In genomic region chr13:55815458-55816033, GRCh38 we compare ENCODE assay signal across 17 cellular contexts.
"Had no signal": no experiment of that assay in that cellular context is flagged by ENCODE, and none has a peak within 500 bp of the region (broad histone marks: within the 10 kb centered on the region; RNA-seq: fewer than 3 reads in every experiment).

No MANE protein-coding gene starts in this region.

- H3K9me3 Mint-ChIP-seq: nephron had no signal

- H3K4me3 ChIP-seq: cardiac muscle cell, gastrocnemius medialis, heart right ventricle, psoas muscle, upper lobe of left lung had no signal

- H3K4me1 ChIP-seq: gastrocnemius medialis, heart right ventricle, psoas muscle, upper lobe of left lung had no signal

- H3K4me1 Mint-ChIP-seq: nephron; stimulated activated naive CD8-positive, alpha-beta T cell treated with anti-CD3 and anti-CD28 coated beads, Interleukin-15, amount 100 ng/mL, for 72 hours; WTC11 had no signal

- H3K9me3 ChIP-seq: gastrocnemius medialis, psoas muscle had no signal

- DNase-seq: activated CD4-positive, alpha-beta T cell treated with anti-CD3 and anti-CD28 coated beads for 4 hours; activated CD8-positive, alpha-beta T cell treated with anti-CD3 and anti-CD28 coated beads for 36 hours; activated gamma-delta T cell; activated T-cell treated with anti-CD3 and anti-CD28 coated beads, Interleukin-2, amount 50 U/mL, for 4 hours; erythroblast; gastrocnemius medialis; heart right ventricle; kidney; left ventricle myocardium superior; mesenchymal stem cell; psoas muscle; stimulated activated naive CD8-positive, alpha-beta T cell treated with anti-CD3 and anti-CD28 coated beads, Interleukin-15, amount 100 ng/mL, for 72 hours; upper lobe of left lung had no signal

- H3K36me3 Mint-ChIP-seq: activated naive CD4-positive, alpha-beta T cell treated with anti-CD3 and anti-CD28 coated beads, Interleukin-2, amount 50 U/mL, for 72 hours had no signal

- H3K27ac ChIP-seq: cardiac muscle cell, gastrocnemius medialis, heart right ventricle, psoas muscle, upper lobe of left lung had no signal

- H3K36me3 ChIP-seq: cardiac muscle cell, gastrocnemius medialis, heart right ventricle, upper lobe of left lung had no signal

- H3K27ac Mint-ChIP-seq: activated CD8-positive, alpha-beta T cell treated with anti-CD3 and anti-CD28 coated beads for 36 hours; activated naive CD4-positive, alpha-beta T cell treated with anti-CD3 and anti-CD28 coated beads, Interleukin-2, amount 50 U/mL, for 72 hours; nephron; stimulated activated naive CD8-positive, alpha-beta T cell treated with anti-CD3 and anti-CD28 coated beads, Interleukin-15, amount 100 ng/mL, for 72 hours; WTC11 had no signal

- H3K4me3 Mint-ChIP-seq: activated CD8-positive, alpha-beta T cell treated with anti-CD3 and anti-CD28 coated beads for 36 hours; activated T-cell treated with anti-CD3 and anti-CD28 coated beads, Interleukin-2, amount 50 U/mL, for 4 hours; nephron; stimulated activated naive CD8-positive, alpha-beta T cell treated with anti-CD3 and anti-CD28 coated beads, Interleukin-15, amount 100 ng/mL, for 72 hours; WTC11 had no signal

- H3K27me3 ChIP-seq: cardiac muscle cell, gastrocnemius medialis, heart right ventricle, upper lobe of left lung had no signal

- H3K27me3 Mint-ChIP-seq: activated CD8-positive, alpha-beta T cell treated with anti-CD3 and anti-CD28 coated beads for 36 hours; stimulated activated naive CD8-positive, alpha-beta T cell treated with anti-CD3 and anti-CD28 coated beads, Interleukin-15, amount 100 ng/mL, for 72 hours had no signal
